In genomic region chr12:103841690-103842584, GRCh38 we compare ENCODE assay signal across 1 cellular context.
A peak's percentile ranks its signal among the peaks of the same experiment; 100 is the strongest.
TF ChIP-seq lines count a peak whose summit lies in the region.

No MANE protein-coding gene starts in this region.

TF ChIP-seq in K562, 482 proteins besides CTCF, POLR2A, EP300 and RAD21 (continued from another document and continues in another):
- TF ChIP-seq SMAD1 (IDR thresholded peaks at IDR 0.05; ENCODE audit: low read depth, low read length, partially characterized antibody) (peak; percentile 8), PHF21A (IDR thresholded peaks at IDR 0.05; ENCODE audit: borderline replicate concordance, low read depth) (no peak), ZNF511 (CRISPR knock-in tag; IDR thresholded peaks at IDR 0.05) (no peak), TEAD4 (IDR thresholded peaks at IDR 0.05; ENCODE audit: low read length) (0 out of 2 replicates have a peak, but pooled peaks have one; percentile 32), TEAD4 (CRISPR knock-in tag; IDR thresholded peaks at IDR 0.05; ENCODE audit: borderline replicate concordance) (no peak), ARNT (IDR thresholded peaks at IDR 0.05) (no peak), NFATC3 (IDR thresholded peaks at IDR 0.05) (no peak), CREB1 (IDR thresholded peaks at IDR 0.05) (no peak; the same call in 1 of the 2 replicates), CREB1 (CRISPR knock-in tag; IDR thresholded peaks at IDR 0.05) (no peak), CEBPG (CRISPR knock-in tag; IDR thresholded peaks at IDR 0.05) (no peak), CEBPG (tag; conservative IDR thresholded peaks at IDR 0.05 in 1 of 2, IDR thresholded peaks at IDR 0.05 in 1 of 2) (no peak), ZFP30 (CRISPR knock-in tag; IDR thresholded peaks at IDR 0.05; ENCODE audit: borderline replicate concordance) (no peak), NFIX (CRISPR knock-in tag; IDR thresholded peaks at IDR 0.05; ENCODE audit: low read depth) (peak; percentile 71), NFE2L1 (tag; IDR thresholded peaks at IDR 0.05; ENCODE audit: borderline replicate concordance, low read depth) (no peak), ZNF232 (CRISPR knock-in tag; IDR thresholded peaks at IDR 0.05) (no peak), ZBTB11 (CRISPR knock-in tag; IDR thresholded peaks at IDR 0.05) (no peak; a peak in 1 of 6 replicates), ZNF395 (CRISPR knock-in tag; IDR thresholded peaks at IDR 0.05) (0 out of 2 replicates have a peak, but pooled peaks have one; percentile 73), RBM15 (IDR thresholded peaks at IDR 0.05; ENCODE audit: insufficient read depth, low read length) (no peak), MEF2D (tag; conservative IDR thresholded peaks at IDR 0.05; ENCODE audit: low read depth) (no peak), CBX8 (IDR thresholded peaks at IDR 0.05; ENCODE audit: borderline replicate concordance, extremely low read depth, low read depth, low read length, poor library complexity, severe bottlenecking) (no peak), RFX7 (CRISPR knock-in tag; IDR thresholded peaks at IDR 0.05) (no peak), ZNF444 (CRISPR knock-in tag; IDR thresholded peaks at IDR 0.05) (no peak), POLR2H (tag; IDR thresholded peaks at IDR 0.05; ENCODE audit: low read depth) (peak; percentile 27; the same call in 1 of the 2 replicates), SLC30A9 (CRISPR knock-in tag; IDR thresholded peaks at IDR 0.05) (no peak), HMGN3 (IDR thresholded peaks at IDR 0.05; ENCODE audit: borderline replicate concordance, extremely low read depth, insufficient read length, low read depth, low read length) (no peak), SMAD4 (CRISPR knock-in tag; conservative IDR thresholded peaks at IDR 0.05) (0 out of 2 replicates have a peak, but pooled peaks have one; percentile 27), RNF219 (CRISPR knock-in tag; IDR thresholded peaks at IDR 0.05) (no peak), REST (CRISPR knock-in tag; IDR thresholded peaks at IDR 0.05; ENCODE audit: low read depth) (no peak), POLR2AphosphoS2 (IDR thresholded peaks at IDR 0.05; ENCODE audit: low read length) (no peak), TAF9B (IDR thresholded peaks at IDR 0.05; ENCODE audit: partially characterized antibody) (no peak), FOXK2 (conservative IDR thresholded peaks at IDR 0.05 in 1 of 2, IDR thresholded peaks at IDR 0.05 in 1 of 2; ENCODE audit: low read depth in 2 of 2) (no peak), U2AF2 (optimal IDR thresholded peaks at IDR 0.05; ENCODE audit: low read depth, low read length) (no peak), SREBF2 (CRISPR knock-in tag; IDR thresholded peaks at IDR 0.05) (no peak), CAMTA2 (CRISPR knock-in tag; conservative IDR thresholded peaks at IDR 0.05) (no peak), FOXA3 (CRISPR knock-in tag; conservative IDR thresholded peaks at IDR 0.05 in 1 of 2, IDR thresholded peaks at IDR 0.05 in 1 of 2) (no peak), ZNF668 (CRISPR knock-in tag; IDR thresholded peaks at IDR 0.05) (no peak), NFYB (IDR thresholded peaks at IDR 0.05; ENCODE audit: extremely low read depth, insufficient read length) (no peak), TFE3 (CRISPR knock-in tag; IDR thresholded peaks at IDR 0.05) (no peak), FOXJ3 (CRISPR knock-in tag; IDR thresholded peaks at IDR 0.05) (no peak), ESRRA (IDR thresholded peaks at IDR 0.05; ENCODE audit: borderline replicate concordance, low read depth) (peak; percentile 89), KDM5B (IDR thresholded peaks at IDR 0.05; ENCODE audit: insufficient replicate concordance, low read depth, low read length) (peak; percentile 41), FIP1L1 (IDR thresholded peaks at IDR 0.05; ENCODE audit: low read depth, low read length, poor library complexity, severe bottlenecking) (no peak), PTBP1 (IDR thresholded peaks at IDR 0.05; ENCODE audit: low read depth, low read length) (no peak), NCOA4 (IDR thresholded peaks at IDR 0.05; ENCODE audit: partially characterized antibody) (no peak), ZNF589 (CRISPR knock-in tag; IDR thresholded peaks at IDR 0.05; ENCODE audit: low read depth) (no peak), HDAC1 (IDR thresholded peaks at IDR 0.05) (peak in 1 of 2 experiments; percentile 19; a peak in 1 of 4 replicates), ZNF778 (CRISPR knock-in tag; IDR thresholded peaks at IDR 0.05) (no peak), ZNF408 (CRISPR knock-in tag; IDR thresholded peaks at IDR 0.05; ENCODE audit: low read depth) (no peak), MED1 (CRISPR knock-in tag; IDR thresholded peaks at IDR 0.05; ENCODE audit: borderline replicate concordance) (no peak), WHSC1 (IDR thresholded peaks at IDR 0.05; ENCODE audit: low read length) (no peak), SIN3A (IDR thresholded peaks at IDR 0.05; ENCODE audit: borderline replicate concordance in 2 of 2, control insufficient read depth in 1 of 2, low read depth in 2 of 2, low read length in 2 of 2) (no peak; a peak in 1 of 4 replicates), HDAC8 (tag; IDR thresholded peaks at IDR 0.05) (no peak), PKNOX1 (IDR thresholded peaks at IDR 0.05) (no peak), HNRNPH1 (optimal IDR thresholded peaks at IDR 0.05; ENCODE audit: low read depth, low read length) (no peak), POLR2AphosphoS5 (IDR thresholded peaks at IDR 0.05; ENCODE audit: control insufficient read depth, insufficient read depth, low read depth, low read length) (peak; percentile 44; the same call in 1 of the 2 replicates), ZSCAN29 (IDR thresholded peaks at IDR 0.05) (no peak), HSF4 (CRISPR knock-in tag; IDR thresholded peaks at IDR 0.05; ENCODE audit: borderline replicate concordance) (no peak), ZNF224 (CRISPR knock-in tag; IDR thresholded peaks at IDR 0.05) (no peak), ATF3 (IDR thresholded peaks at IDR 0.05) (no peak), ATF3 (CRISPR knock-in tag; conservative IDR thresholded peaks at IDR 0.05) (peak; percentile 66; the same call in 1 of the 2 replicates), ZNF311 (CRISPR knock-in tag; IDR thresholded peaks at IDR 0.05) (no peak), U2AF1 (optimal IDR thresholded peaks at IDR 0.05; ENCODE audit: low read depth, low read length) (no peak), ZNF830 (CRISPR knock-in tag; IDR thresholded peaks at IDR 0.05) (no peak), SAFB (IDR thresholded peaks at IDR 0.05; ENCODE audit: borderline replicate concordance, low read depth, low read length) (no peak), ZNF239 (CRISPR knock-in tag; IDR thresholded peaks at IDR 0.05) (no peak)
